8 cellular contexts compared by ENCODE assay signal in the genomic region with DNA sequence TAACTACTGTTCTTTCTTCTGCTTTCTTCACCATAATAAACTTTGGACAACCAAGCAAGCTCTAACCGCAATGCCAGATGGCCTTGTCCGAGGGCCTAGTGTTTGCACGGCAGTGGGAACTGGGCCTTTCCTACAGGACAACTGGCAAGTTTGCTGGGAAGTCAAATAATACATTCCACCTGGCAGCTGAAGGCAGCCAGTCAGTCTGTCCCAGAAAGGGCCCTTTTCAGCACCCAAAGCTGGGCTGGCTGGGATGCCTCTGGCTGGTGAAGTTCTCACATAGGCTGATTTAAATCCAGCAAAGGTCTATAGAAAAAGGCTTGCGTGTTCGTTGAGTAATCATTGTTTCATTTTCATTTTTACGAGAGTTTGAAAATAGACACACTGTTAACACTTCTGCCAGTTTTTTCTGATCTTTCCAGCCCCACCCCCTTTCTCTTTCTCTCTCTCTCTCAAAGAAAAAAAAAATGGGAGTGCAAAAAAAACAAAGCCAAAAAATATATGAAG.
DNase-seq lines count a peak whose midpoint lies in the region; ATAC-seq and TF ChIP-seq lines count a peak whose summit lies in the region.

No MANE protein-coding gene starts in this region.

- TF ChIP-seq POLR2A in heart left ventricle (IDR thresholded peaks at IDR 0.05): no peak

- WGBS in heart left ventricle, 4 donors: 44 to 53% (median 45%) methylated on average over 6 of the region's 6 CpGs

- intact Hi-C loops in heart left ventricle (cut with DNase I) (loop anchor here in 3 of 10 donors (5.0 to 10.0 kb wide), 5 partner anchors 62 to 125 kb away; a partner anchor contains a TSS), posterior cingulate gyrus (cut with DNase I) (loop anchor here (10.0 kb wide), 1 partner anchor 178 kb away; no protein-coding TSS in a partner anchor)

- H3K27ac ChIP-seq in heart left ventricle: peak overlapping the region; percentile 13 to 94 (median 78)
- H3K27ac ChIP-seq in effector memory CD4-positive, alpha-beta T cell (ENCODE audit: insufficient read depth, low read length, poor library complexity, severe bottlenecking): no peak overlapping the region

- H3K36me3 ChIP-seq in heart left ventricle: peaks cover 0 to 14% (median 6%) of the 10 kb centered on the region in 9 donors
- H3K36me3 ChIP-seq in effector memory CD4-positive, alpha-beta T cell (ENCODE audit: control insufficient read depth, insufficient read depth, low read length): peaks cover 9% of the 10 kb centered on the region

- peak overlapping the region in 9 of 12 donors; percentile 15 to 45 (median 37) for H3K4me3 ChIP-seq in heart left ventricle
- no peak overlapping the region for H3K4me3 ChIP-seq in effector memory CD4-positive, alpha-beta T cell (ENCODE audit: insufficient read depth, low read depth, low read length, poor library complexity, severe bottlenecking)

- peak; percentile 38 for DNase-seq in activated naive CD4-positive, alpha-beta T cell treated with Interleukin-2 at 50 U/mL for 16 hours
- no peak for DNase-seq in activated naive CD4-positive, alpha-beta T cell (lab: John Stamatoyannopoulos, UW)
- peak; percentile 46 to 55 for DNase-seq in activated CD4-positive, alpha-beta T cell treated with anti-CD3 and anti-CD28 coated beads, Interleukin-2, amount 50 U/mL, for 48 hours
- peak in 3 of 5 donors; percentile 46 to 59 (median 55) for DNase-seq in heart left ventricle
- DNase-seq in stimulated activated CD4-positive, alpha-beta T cell treated with anti-CD3 and anti-CD28 coated beads, Interleukin-4, amount 100 ng/mL, for 48 hours (ENCODE audit: low read depth in 2 of 2): peak; percentile 11 to 13
- no peak for DNase-seq in posterior cingulate gyrus
- no peak for DNase-seq in effector memory CD4-positive, alpha-beta T cell

- no peaks in the 10 kb centered on the region for H3K27me3 ChIP-seq in heart left ventricle
- H3K27me3 ChIP-seq in effector memory CD4-positive, alpha-beta T cell (replicated peaks; ENCODE audit: control insufficient read depth, insufficient read depth, low read length, poor library complexity, severe bottlenecking): no peaks in the 10 kb centered on the region

- ATAC-seq in HG03064 (IDR thresholded peaks at IDR 0.05; ENCODE audit: low read depth, unreplicated experiment) (peak; percentile 70), heart left ventricle (peak; percentile 30 to 69 (median 58))

- peaks cover 0 to 25% (median 12%) of the 10 kb centered on the region in 12 donors for H3K4me1 ChIP-seq in heart left ventricle
- H3K4me1 ChIP-seq in effector memory CD4-positive, alpha-beta T cell (ENCODE audit: control insufficient read depth, insufficient read depth, low read length, poor library complexity, severe bottlenecking): no peaks in the 10 kb centered on the region

- TF ChIP-seq CTCF in heart left ventricle (IDR thresholded peaks at IDR 0.05): no peak

- no peaks in the 10 kb centered on the region for H3K9me3 ChIP-seq in heart left ventricle
- no peaks in the 10 kb centered on the region for H3K9me3 ChIP-seq in effector memory CD4-positive, alpha-beta T cell (ENCODE audit: control insufficient read depth, low read length)

Comparison
In these comparisons a context has a peak if more than half of its experiments do, and no peak if none do; other contexts are left out.
1. DNase-seq: peak in activated naive CD4-positive, alpha-beta T cell treated with Interleukin-2 at 50 U/mL for 16 hours (single experiment), activated CD4-positive, alpha-beta T cell treated with anti-CD3 and anti-CD28 coated beads, Interleukin-2, amount 50 U/mL, for 48 hours (2 of 2), heart left ventricle (3 of 5) and stimulated activated CD4-positive, alpha-beta T cell treated with anti-CD3 and anti-CD28 coated beads, Interleukin-4, amount 100 ng/mL, for 48 hours (2 of 2); none in activated naive CD4-positive, alpha-beta T cell (0 of 4), posterior cingulate gyrus (0 of 10) and effector memory CD4-positive, alpha-beta T cell (0 of 3).